ENCODE assay signal across 38 cellular contexts in the genomic region with DNA sequence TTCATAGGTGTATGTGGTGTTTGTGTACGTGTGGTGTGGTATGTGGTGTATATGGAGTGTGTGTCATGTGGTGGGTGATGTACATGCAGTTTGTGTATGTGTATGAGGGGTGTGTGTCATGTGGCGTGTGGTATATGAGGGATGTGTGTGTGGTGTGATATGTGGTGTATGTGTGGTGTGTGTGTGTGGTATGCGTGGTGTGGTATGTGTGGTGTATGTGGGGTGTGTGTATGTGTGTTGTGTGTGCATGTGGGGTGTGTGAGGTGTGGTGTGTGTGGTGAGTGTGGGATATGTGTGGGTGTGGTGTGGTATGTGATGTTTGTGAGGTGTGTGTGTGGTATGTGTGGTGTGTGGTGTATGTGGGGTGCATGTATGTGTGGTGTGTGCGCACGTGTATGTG.
"Had no signal": no experiment of that assay in that cellular context is flagged by ENCODE, and none has a peak within 500 bp of the region (broad histone marks: within the 10 kb centered on the region; RNA-seq: fewer than 3 reads in every experiment).

No MANE protein-coding gene starts in this region.

- H3K9me3 ChIP-seq: adrenal gland, MG63, Peyer's patch had no signal

- H3K9me3 Mint-ChIP-seq: activated B cell treated with CpG ODN at 0.5 μM for 24 hours; activated CD4-positive, alpha-beta memory T cell treated with anti-CD3 and anti-CD28 coated beads for 36 hours; activated naive CD4-positive, alpha-beta T cell treated with anti-CD3 and anti-CD28 coated beads, Interleukin-2, amount 50 U/mL, for 24 hours; activated naive CD8-positive, alpha-beta T cell treated with anti-CD3 and anti-CD28 coated beads, Interleukin-2, amount 10 ng/mL, durations not matched to agents 7 days and 5 days; activated T-helper 17 cell treated with anti-CD3 and anti-CD28 coated beads, Interleukin-2, amount 50 U/mL, for 72 hours; central memory CD8-positive, alpha-beta T cell had no signal

- H3K27ac ChIP-seq: adrenal gland, brain microvascular endothelial cell, cardiac muscle cell, Peyer's patch, VCaP had no signal

- H3K27ac Mint-ChIP-seq: activated B cell treated with CpG ODN at 0.5 μM for 24 hours; activated CD4-positive, alpha-beta memory T cell treated with anti-CD3 and anti-CD28 coated beads for 36 hours; activated naive CD4-positive, alpha-beta T cell treated with anti-CD3 and anti-CD28 coated beads, Interleukin-2, amount 50 U/mL, for 24 hours; activated naive CD8-positive, alpha-beta T cell treated with anti-CD3 and anti-CD28 coated beads, Interleukin-2, amount 10 ng/mL, durations not matched to agents 7 days and 5 days; activated T-cell treated with anti-CD3 and anti-CD28 coated beads, Interleukin-2, amount 50 U/mL, for 72 hours; activated T-helper 17 cell treated with anti-CD3 and anti-CD28 coated beads, Interleukin-2, amount 50 U/mL, for 72 hours had no signal

- H3K36me3 Mint-ChIP-seq: activated CD4-positive, alpha-beta memory T cell treated with anti-CD3 and anti-CD28 coated beads for 36 hours; activated naive CD4-positive, alpha-beta T cell treated with anti-CD3 and anti-CD28 coated beads, Interleukin-2, amount 50 U/mL, for 24 hours; activated naive CD8-positive, alpha-beta T cell treated with anti-CD3 and anti-CD28 coated beads, Interleukin-2, amount 10 ng/mL, durations not matched to agents 7 days and 5 days had no signal

- H3K27me3 ChIP-seq: adrenal gland, brain microvascular endothelial cell, cardiac muscle cell, MG63, Peyer's patch had no signal

- H3K27me3 Mint-ChIP-seq: activated B cell treated with CpG ODN at 0.5 μM for 24 hours; activated CD4-positive, alpha-beta memory T cell treated with anti-CD3 and anti-CD28 coated beads for 36 hours; activated naive CD4-positive, alpha-beta T cell treated with anti-CD3 and anti-CD28 coated beads, Interleukin-2, amount 50 U/mL, for 24 hours; activated naive CD8-positive, alpha-beta T cell treated with anti-CD3 and anti-CD28 coated beads, Interleukin-2, amount 10 ng/mL, durations not matched to agents 7 days and 5 days; activated T-helper 17 cell treated with anti-CD3 and anti-CD28 coated beads, Interleukin-2, amount 50 U/mL, for 72 hours; central memory CD8-positive, alpha-beta T cell had no signal

- H3K4me1 ChIP-seq: adrenal gland, Peyer's patch had no signal

- ATAC-seq: activated T-cell treated with anti-CD3 and anti-CD28 coated beads, Interleukin-2, amount 50 U/mL, for 72 hours; activated T-helper 17 cell treated with anti-CD3 and anti-CD28 coated beads, Interleukin-2, amount 50 U/mL, for 72 hours; PC-3; Right ventricle myocardium inferior; SK-N-SH treated with all-trans-retinoic acid at 6 μM for 48 hours had no signal

- H3K4me1 Mint-ChIP-seq: activated B cell treated with CpG ODN at 0.5 μM for 24 hours; activated naive CD4-positive, alpha-beta T cell treated with anti-CD3 and anti-CD28 coated beads, Interleukin-2, amount 50 U/mL, for 24 hours; activated naive CD8-positive, alpha-beta T cell treated with anti-CD3 and anti-CD28 coated beads, Interleukin-2, amount 10 ng/mL, durations not matched to agents 7 days and 5 days; activated T-helper 17 cell treated with anti-CD3 and anti-CD28 coated beads, Interleukin-2, amount 50 U/mL, for 72 hours; central memory CD8-positive, alpha-beta T cell had no signal

- H3K36me3 ChIP-seq: adrenal gland, brain microvascular endothelial cell, cardiac muscle cell, MG63, Peyer's patch had no signal

- H3K4me3 Mint-ChIP-seq: activated B cell treated with CpG ODN at 0.5 μM for 24 hours; activated CD4-positive, alpha-beta memory T cell treated with anti-CD3 and anti-CD28 coated beads for 36 hours; activated naive CD4-positive, alpha-beta T cell treated with anti-CD3 and anti-CD28 coated beads, Interleukin-2, amount 50 U/mL, for 24 hours; activated naive CD8-positive, alpha-beta T cell treated with anti-CD3 and anti-CD28 coated beads, Interleukin-2, amount 10 ng/mL, durations not matched to agents 7 days and 5 days; activated T-cell treated with anti-CD3 and anti-CD28 coated beads, Interleukin-2, amount 50 U/mL, for 72 hours; activated T-helper 17 cell treated with anti-CD3 and anti-CD28 coated beads, Interleukin-2, amount 50 U/mL, for 72 hours; central memory CD8-positive, alpha-beta T cell had no signal

- DNase-seq: activated B cell treated with CpG ODN at 0.5 μM for 24 hours; activated CD4-positive, alpha-beta memory T cell treated with anti-CD3 and anti-CD28 coated beads for 36 hours; activated CD4-positive, alpha-beta T cell treated with anti-CD3 and anti-CD28 coated beads for 4 hours; activated CD4-positive, alpha-beta T cell treated with anti-CD3 and anti-CD28 coated beads, Interleukin-2, amount 50 U/mL, for 1 hour; activated CD4-positive, CD25-positive, alpha-beta regulatory T cell treated with anti-CD3 and anti-CD28 coated beads, Interleukin-2, amount 50 U/mL, for 72 hours; activated CD8-positive, alpha-beta memory T cell treated with anti-CD3 and anti-CD28 coated beads, Interleukin-2, amount 50 U/mL, for 4 hours; activated effector memory CD4-positive, alpha-beta T cell treated with anti-CD3 and anti-CD28 coated beads, Interleukin-2, amount 50 U/mL, for 16 hours; activated naive CD4-positive, alpha-beta T cell treated with Interleukin-2 at 50 U/mL for 16 hours; activated naive CD8-positive, alpha-beta T cell treated with anti-CD3 and anti-CD28 coated beads, Interleukin-2, amount 10 ng/mL, durations not matched to agents 7 days and 5 days; activated T-cell treated with anti-CD3 and anti-CD28 coated beads for 4 hours; activated T-cell treated with anti-CD3 and anti-CD28 coated beads, Interleukin-2, amount 50 U/mL, for 72 hours; adrenal gland; brain microvascular endothelial cell; Kasumi-1; KG1; MG63; NCI-H1048; NCI-H1105 treated with DMSO at 0.1 percent for 48 hours; NCI-H1436; NCI-H1694; NCI-H1930; NCI-H2081 treated with DMSO at 0.1 percent for 48 hours; NCI-H345; NCI-H524 treated with DMSO at 0.1 percent for 48 hours; NK-92 treated with Interleukin-12 subunit alpha and Interleukin-12 subunit beta, amount 100 ng/mL, for 24 hours; PC-3; Peyer's patch; RPMI8226; SIG-M5; T-helper 1 cell; T-helper 9 cell had no signal

- H3K4me3 ChIP-seq: adrenal gland, cardiac muscle cell, MG63, Peyer's patch had no signal
